In genomic region chr6:157563611-157564284, GRCh38 we compare ENCODE assay signal across 9 cellular contexts.
DNase-seq lines count a peak whose midpoint lies in the region; ATAC-seq and TF ChIP-seq lines count a peak whose summit lies in the region.
"Had no signal": no experiment of that assay in that cellular context is flagged by ENCODE, and none has a peak within 500 bp of the region (broad histone marks: within the 10 kb centered on the region; RNA-seq: fewer than 3 reads in every experiment).

No MANE protein-coding gene starts in this region.

- ATAC-seq in GM18909 (IDR thresholded peaks at IDR 0.05; ENCODE audit: poor library complexity, unreplicated experiment): peak; percentile 59
- ATAC-seq in HG02571 (IDR thresholded peaks at IDR 0.05; ENCODE audit: unreplicated experiment): peak; percentile 62
- ATAC-seq in HG03565 (IDR thresholded peaks at IDR 0.05; ENCODE audit: unreplicated experiment): peak; percentile 70
- ATAC-seq: right cardiac atrium had no signal

- H3K9me3 ChIP-seq in transverse colon: no peaks in the 10 kb centered on the region

- H3K36me3 ChIP-seq in transverse colon: no peaks in the 10 kb centered on the region

- H3K27ac ChIP-seq in transverse colon: no peak overlapping the region

- no peak overlapping the region for H3K4me3 ChIP-seq in transverse colon

- DNase-seq in posterior vena cava (ENCODE audit: low spot score) (peak; percentile 42), head of caudate nucleus (no peak), inferior parietal cortex (ENCODE audit: extremely low spot score) (no peak), transverse colon (no peak)
- DNase-seq: NCI-H1105 treated with DMSO at 0.1 percent for 48 hours, right cardiac atrium had no signal

- WGBS in transverse colon (ENCODE audit: low coverage in 1 of 2), 2 donors: 77 to 85% methylated on average over 2 to 8 of the region's 8 CpGs

- H3K4me1 ChIP-seq in transverse colon: peaks cover 0 to 8% (median 2%) of the 10 kb centered on the region in 4 donors

- no peaks in the 10 kb centered on the region for H3K27me3 ChIP-seq in transverse colon

- TF ChIP-seq EP300 in transverse colon (IDR thresholded peaks at IDR 0.05; ENCODE audit: low read depth): no peak

- no peak for TF ChIP-seq POLR2A in transverse colon (IDR thresholded peaks at IDR 0.05)

- intact Hi-C loops in posterior vena cava (cut with DNase I) (no loop called here), head of caudate nucleus (cut with DNase I) (no loop called here), transverse colon (cut with DNase I; ENCODE audit: low total_unique reads) (no loop called here)

- in situ Hi-C loops in transverse colon (cut with MboI; ENCODE audit: low pct_ligation_motif_present in 1 of 4, low pct_unique_long_range_greater_than_20kb in 1 of 4, low sequenced_read_pairs in 3 of 4): no loop called here

- no peak for TF ChIP-seq CTCF in transverse colon (IDR thresholded peaks at IDR 0.05)
